21 cellular contexts compared by ENCODE assay signal in the genomic region with DNA sequence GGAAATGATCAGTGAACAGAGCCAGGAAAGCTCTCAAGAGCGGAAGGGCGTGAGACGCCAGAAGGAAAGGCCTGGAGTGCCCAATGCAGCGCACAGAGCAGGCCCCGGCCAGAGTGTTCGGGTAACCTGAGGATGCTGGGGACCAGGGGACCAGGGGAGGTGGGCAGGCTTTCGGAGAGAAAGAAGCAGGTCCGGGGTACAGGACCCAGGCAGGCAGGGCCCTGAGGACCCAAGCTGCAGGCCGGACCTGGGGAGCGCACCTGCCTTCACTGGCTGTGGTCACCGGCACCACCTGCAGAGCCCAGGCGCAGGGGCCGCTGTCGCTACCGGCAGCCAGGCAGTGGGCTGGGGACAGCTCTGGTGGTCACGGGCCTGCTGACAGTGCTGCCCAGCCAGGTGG.
DNase-seq lines count a peak whose midpoint lies in the region; ATAC-seq and TF ChIP-seq lines count a peak whose summit lies in the region.
"Had no signal": no experiment of that assay in that cellular context is flagged by ENCODE, and none has a peak within 500 bp of the region (broad histone marks: within the 10 kb centered on the region; RNA-seq: fewer than 3 reads in every experiment).

No MANE protein-coding gene starts in this region.

- DNase-seq in CD4-positive, alpha-beta T cell, result no peak
- peak; percentile 32 for DNase-seq in cerebellum (ENCODE audit: low spot score)
- peak in 1 of 10 donors; percentile 30 for DNase-seq in naive thymus-derived CD8-positive, alpha-beta T cell
- DNase-seq in NCI-H82 treated with DMSO at 0.1 percent for 48 hours (lab: John Stamatoyannopoulos, UW; ENCODE audit: unreplicated experiment), result no peak
- DNase-seq in activated T-cell treated with anti-CD3 and anti-CD28 coated beads, Interleukin-2, amount 50 U/mL, for 4 hours, result no peak
- DNase-seq: activated CD4-positive, alpha-beta T cell treated with anti-CD3 and anti-CD28 coated beads for 36 hours; activated CD8-positive, alpha-beta memory T cell treated with anti-CD3 and anti-CD28 coated beads, Interleukin-2, amount 10 ng/mL, durations not matched to agents 7 days and 5 days; CD8-positive, alpha-beta memory T cell; colonic mucosa; DMS53; mesendoderm; natural killer cell; NCI-H748 treated with DMSO at 0.1 percent for 48 hours; SJCRH30; stimulated activated naive B cell treated with anti-CD40 and anti-IgM and Interleukin-4, amounts not matched to agents 10 μg/mL and 1 μg/mL and 100 μg/mL, for 72 hours; T-cell had no signal

- H3K9me3 ChIP-seq in BLaER1, result peaks cover 19% of the 10 kb centered on the region; the same call in 1 of the 2 replicates
- H3K9me3 ChIP-seq in CD4-positive, alpha-beta T cell (ENCODE audit: control insufficient read depth, low read length), result no peaks in the 10 kb centered on the region
- H3K9me3 ChIP-seq: colonic mucosa, SJCRH30 had no signal

- ATAC-seq in CD4-positive, alpha-beta T cell (ENCODE audit: poor library complexity), result peak; percentile 17
- ATAC-seq in naive thymus-derived CD8-positive, alpha-beta T cell, result peak in 1 of 2 donors; percentile 42
- no peak for ATAC-seq in activated T-cell treated with anti-CD3 and anti-CD28 coated beads, Interleukin-2, amount 50 U/mL, for 4 hours
- ATAC-seq in GM19035 (IDR thresholded peaks at IDR 0.05; ENCODE audit: unreplicated experiment), result no peak
- ATAC-seq: activated CD4-positive, alpha-beta T cell treated with anti-CD3 and anti-CD28 coated beads for 36 hours; activated CD8-positive, alpha-beta memory T cell treated with anti-CD3 and anti-CD28 coated beads, Interleukin-2, amount 10 ng/mL, durations not matched to agents 7 days and 5 days; natural killer cell; stimulated activated naive B cell treated with anti-CD40 and anti-IgM and Interleukin-4, amounts not matched to agents 10 μg/mL and 1 μg/mL and 100 μg/mL, for 72 hours had no signal

- no peak for TF ChIP-seq CTCF in CD4-positive, alpha-beta T cell (IDR thresholded peaks at IDR 0.05)

- no peak overlapping the region for H3K4me3 Mint-ChIP-seq in CD4-positive, alpha-beta T cell
- peak overlapping the region in 6 of 10 donors; percentile 5 to 59 (median 51) for H3K4me3 Mint-ChIP-seq in naive thymus-derived CD8-positive, alpha-beta T cell
- H3K4me3 Mint-ChIP-seq in activated T-cell treated with anti-CD3 and anti-CD28 coated beads, Interleukin-2, amount 50 U/mL, for 4 hours, result no peak overlapping the region
- H3K4me3 Mint-ChIP-seq: activated CD4-positive, alpha-beta T cell treated with anti-CD3 and anti-CD28 coated beads for 36 hours; activated CD8-positive, alpha-beta memory T cell treated with anti-CD3 and anti-CD28 coated beads, Interleukin-2, amount 10 ng/mL, durations not matched to agents 7 days and 5 days; activated naive CD8-positive, alpha-beta T cell treated with anti-CD3 and anti-CD28 coated beads, Interleukin-2, amount 10 ng/mL, durations not matched to agents 7 days and 5 days; CD8-positive, alpha-beta memory T cell; natural killer cell; stimulated activated naive B cell treated with anti-CD40 and anti-IgM and Interleukin-4, amounts not matched to agents 10 μg/mL and 1 μg/mL and 100 μg/mL, for 72 hours had no signal

- H3K4me3 ChIP-seq in BLaER1, result no peak overlapping the region
- H3K4me3 ChIP-seq: colonic mucosa, SJCRH30, skin epidermis had no signal

- peak overlapping the region; percentile 32; the same call in 1 of the 2 replicates for H3K9ac ChIP-seq in BLaER1
- H3K9ac ChIP-seq: KMS-11 had no signal

- H3K4me1 ChIP-seq in BLaER1, result peaks cover 53% of the 10 kb centered on the region
- H3K4me1 ChIP-seq: colonic mucosa, SJCRH30 had no signal

- no peaks in the 10 kb centered on the region for H3K27me3 Mint-ChIP-seq in CD4-positive, alpha-beta T cell
- no peaks in the 10 kb centered on the region for H3K27me3 Mint-ChIP-seq in naive thymus-derived CD8-positive, alpha-beta T cell
- H3K27me3 Mint-ChIP-seq in activated T-cell treated with anti-CD3 and anti-CD28 coated beads, Interleukin-2, amount 50 U/mL, for 4 hours (ENCODE audit: low read depth), result no peaks in the 10 kb centered on the region
- H3K27me3 Mint-ChIP-seq: activated CD4-positive, alpha-beta T cell treated with anti-CD3 and anti-CD28 coated beads for 36 hours; activated CD8-positive, alpha-beta memory T cell treated with anti-CD3 and anti-CD28 coated beads, Interleukin-2, amount 10 ng/mL, durations not matched to agents 7 days and 5 days; stimulated activated naive B cell treated with anti-CD40 and anti-IgM and Interleukin-4, amounts not matched to agents 10 μg/mL and 1 μg/mL and 100 μg/mL, for 72 hours; T-cell had no signal

- H3K9me3 Mint-ChIP-seq in CD4-positive, alpha-beta T cell, result no peaks in the 10 kb centered on the region
- peaks cover 0 to 3% (median 0%) of the 10 kb centered on the region in 9 donors for H3K9me3 Mint-ChIP-seq in naive thymus-derived CD8-positive, alpha-beta T cell
- no peaks in the 10 kb centered on the region for H3K9me3 Mint-ChIP-seq in activated T-cell treated with anti-CD3 and anti-CD28 coated beads, Interleukin-2, amount 50 U/mL, for 4 hours
- H3K9me3 Mint-ChIP-seq: activated naive CD8-positive, alpha-beta T cell treated with anti-CD3 and anti-CD28 coated beads, Interleukin-2, amount 10 ng/mL, durations not matched to agents 7 days and 5 days; CD8-positive, alpha-beta memory T cell; natural killer cell; T-cell had no signal

- CTCF ChIA-PET in CD4-positive, alpha-beta T cell (lab: Charles Lee), result no interaction called here

- POLR2A ChIA-PET in CD4-positive, alpha-beta T cell (lab: Charles Lee), result interaction anchor here (1.0 to 1.4 kb wide), 2 partner anchors 12 to 48 kb away, joined by 3 read pairs; no protein-coding TSS in a partner anchor
- POLR2A ChIA-PET in naive thymus-derived CD8-positive, alpha-beta T cell (lab: Charles Lee), result interaction anchor here (1.1 kb wide), 1 partner anchor 11 kb away, joined by 3 read pairs; no protein-coding TSS in a partner anchor

- peaks cover 13% of the 10 kb centered on the region for H3K36me3 Mint-ChIP-seq in CD4-positive, alpha-beta T cell (ENCODE audit: low read depth)
- H3K36me3 Mint-ChIP-seq in naive thymus-derived CD8-positive, alpha-beta T cell, result peaks cover 0 to 8% (median 2%) of the 10 kb centered on the region in 3 donors
- H3K36me3 Mint-ChIP-seq in activated T-cell treated with anti-CD3 and anti-CD28 coated beads, Interleukin-2, amount 50 U/mL, for 4 hours (ENCODE audit: insufficient read depth), result peaks cover 10% of the 10 kb centered on the region

- peak overlapping the region; percentile 55 for H3K4me2 ChIP-seq in BLaER1
- H3K4me2 ChIP-seq: KMS-11 had no signal

- H3K4me1 Mint-ChIP-seq in CD4-positive, alpha-beta T cell (ENCODE audit: low read depth), result peaks cover 36% of the 10 kb centered on the region
- H3K4me1 Mint-ChIP-seq in naive thymus-derived CD8-positive, alpha-beta T cell, result peaks cover 11 to 50% (median 33%) of the 10 kb centered on the region in 4 donors
- peaks cover 7% of the 10 kb centered on the region for H3K4me1 Mint-ChIP-seq in activated T-cell treated with anti-CD3 and anti-CD28 coated beads, Interleukin-2, amount 50 U/mL, for 4 hours (ENCODE audit: low read depth)
- H3K4me1 Mint-ChIP-seq: activated CD8-positive, alpha-beta memory T cell treated with anti-CD3 and anti-CD28 coated beads, Interleukin-2, amount 10 ng/mL, durations not matched to agents 7 days and 5 days had no signal

- peak overlapping the region; percentile 77 for H3K27ac Mint-ChIP-seq in CD4-positive, alpha-beta T cell
- H3K27ac Mint-ChIP-seq in naive thymus-derived CD8-positive, alpha-beta T cell, result peak overlapping the region; percentile 61 to 92 (median 86)
- H3K27ac Mint-ChIP-seq: activated CD4-positive, alpha-beta T cell treated with anti-CD3 and anti-CD28 coated beads for 36 hours; activated CD8-positive, alpha-beta memory T cell treated with anti-CD3 and anti-CD28 coated beads, Interleukin-2, amount 10 ng/mL, durations not matched to agents 7 days and 5 days; natural killer cell; stimulated activated naive B cell treated with anti-CD40 and anti-IgM and Interleukin-4, amounts not matched to agents 10 μg/mL and 1 μg/mL and 100 μg/mL, for 72 hours had no signal

- peaks cover 61% of the 10 kb centered on the region for H4K20me1 ChIP-seq in BLaER1

- peak overlapping the region; percentile 40 for H3K27ac ChIP-seq in BLaER1
- no peak overlapping the region for H3K27ac ChIP-seq in CD4-positive, alpha-beta T cell (ENCODE audit: low read depth, low read length)
- H3K27ac ChIP-seq: colonic mucosa, KMS-11, SJCRH30, skin epidermis had no signal

- intact Hi-C loops in CD4-positive, alpha-beta T cell (cut with DNase I, micrococcal nuclease), result no loop called here

- peaks cover 84% of the 10 kb centered on the region for H3K36me3 ChIP-seq in BLaER1
- H3K36me3 ChIP-seq: colonic mucosa had no signal

- H3K27me3 ChIP-seq in BLaER1, result no peaks in the 10 kb centered on the region
- no peaks in the 10 kb centered on the region for H3K27me3 ChIP-seq in CD4-positive, alpha-beta T cell (ENCODE audit: control insufficient read depth, insufficient read depth, low read length)
- H3K27me3 ChIP-seq: colonic mucosa, SJCRH30 had no signal

Comparison
In these comparisons a context has a peak if more than half of its experiments do, and no peak if none do; other contexts are left out.
1. H3K4me3 Mint-ChIP-seq: peak in naive thymus-derived CD8-positive, alpha-beta T cell (6 of 10); none in CD4-positive, alpha-beta T cell (single experiment) and activated T-cell treated with anti-CD3 and anti-CD28 coated beads, Interleukin-2, amount 50 U/mL, for 4 hours (single experiment).